In genomic region chr6:130575971-130576370, GRCh38 we compare ENCODE assay signal across 8 cellular contexts.
DNase-seq lines count a peak whose midpoint lies in the region; ATAC-seq and TF ChIP-seq lines count a peak whose summit lies in the region.

No MANE protein-coding gene starts in this region.

- peaks cover 0 to 12% (median 3%) of the 10 kb centered on the region in 11 experiments; a peak in 11 of 22 replicates for H3K9me3 ChIP-seq in BLaER1 treated with 17β-estradiol and CSF1 and Interleukin-3, amounts not matched to agents 10 nM and 100 nM (replicated peaks in 1 of 11)

- H3K4me3 Mint-ChIP-seq in nephron progenitor cell, result no peak overlapping the region

- peaks cover 4% of the 10 kb centered on the region for H3K27me3 Mint-ChIP-seq in nephron progenitor cell (ENCODE audit: low read depth, poor library complexity)

- peaks cover 9 to 26% (median 17%) of the 10 kb centered on the region in 10 experiments; a peak in 17 of 20 replicates for H3K4me1 ChIP-seq in BLaER1 treated with 17β-estradiol and CSF1 and Interleukin-3, amounts not matched to agents 10 nM and 100 nM

- no peak for TF ChIP-seq CTCF in nephron progenitor cell (IDR thresholded peaks at IDR 0.05)

- peak; percentile 85 for DNase-seq in KBM-7
- DNase-seq in activated effector memory CD4-positive, alpha-beta T cell treated with Interleukin-2 at 50 U/mL for 16 hours, result peak; percentile 26
- peak; percentile 2 to 78 (median 44) for DNase-seq in stimulated activated naive CD4-positive, alpha-beta T cell (lab: John Stamatoyannopoulos, UW)
- no peak for DNase-seq in GF-D8 (lab: John Stamatoyannopoulos, UW)
- no peak for DNase-seq in nephron progenitor cell
- DNase-seq in erythroblast (lab: John Stamatoyannopoulos, UW), result no peak

- H3K4me2 ChIP-seq in BLaER1 treated with 17β-estradiol and CSF1 and Interleukin-3, amounts not matched to agents 10 nM and 100 nM, result peak overlapping the region; percentile 20 to 71 (median 57)

- ATAC-seq in GM21390 (IDR thresholded peaks at IDR 0.05; ENCODE audit: unreplicated experiment), result peak; percentile 99

- H4K20me1 ChIP-seq in BLaER1 treated with 17β-estradiol and CSF1 and Interleukin-3, amounts not matched to agents 10 nM and 100 nM, result no peaks in the 10 kb centered on the region

- in situ Hi-C loops in KBM-7 (cut with MboI; ENCODE audit: low pct_unique_long_range_greater_than_20kb, low sequenced_read_pairs), result no loop called here

- no peak for TF ChIP-seq POLR2A in erythroblast (IDR thresholded peaks at IDR 0.05; ENCODE audit: low read length)

- no peaks in the 10 kb centered on the region for H3K4me1 Mint-ChIP-seq in nephron progenitor cell

- H3K36me3 ChIP-seq in BLaER1 treated with 17β-estradiol and CSF1 and Interleukin-3, amounts not matched to agents 10 nM and 100 nM, result no peaks in the 10 kb centered on the region

- no peaks in the 10 kb centered on the region for H3K36me3 Mint-ChIP-seq in nephron progenitor cell (ENCODE audit: low read depth)

- no peak overlapping the region for H3K27ac ChIP-seq in BLaER1 treated with 17β-estradiol and CSF1 and Interleukin-3, amounts not matched to agents 10 nM and 100 nM

- no peak overlapping the region for H3K9ac ChIP-seq in BLaER1 treated with 17β-estradiol and CSF1 and Interleukin-3, amounts not matched to agents 10 nM and 100 nM

- no peaks in the 10 kb centered on the region; a peak in 1 of 22 replicates for H3K27me3 ChIP-seq in BLaER1 treated with 17β-estradiol and CSF1 and Interleukin-3, amounts not matched to agents 10 nM and 100 nM

- H3K9me3 Mint-ChIP-seq in nephron progenitor cell, result peaks cover 2% of the 10 kb centered on the region

- no peak overlapping the region for H3K4me3 ChIP-seq in BLaER1 treated with 17β-estradiol and CSF1 and Interleukin-3, amounts not matched to agents 10 nM and 100 nM

- no peak overlapping the region for H3K27ac Mint-ChIP-seq in nephron progenitor cell

Comparison
In these comparisons a context has a peak if more than half of its experiments do, and no peak if none do; other contexts are left out.
1. DNase-seq: peak in KBM-7 (single experiment), activated effector memory CD4-positive, alpha-beta T cell treated with Interleukin-2 at 50 U/mL for 16 hours (single experiment) and stimulated activated naive CD4-positive, alpha-beta T cell (6 of 6); none in GF-D8 (single experiment), nephron progenitor cell (single experiment) and erythroblast (0 of 2).